In genomic region chr1:6580588-6581270, GRCh38 we compare ENCODE assay signal across 7 cellular contexts. TPM values are rescaled to one million over a fixed set of nuclear protein-coding genes. Genes with fewer than 3 reads are reported as not detected.
DNase-seq lines count a peak whose midpoint lies in the region; ATAC-seq and TF ChIP-seq lines count a peak whose summit lies in the region.

No MANE protein-coding gene starts in this region.

- H2AFZ ChIP-seq in GM23338 (no peak overlapping the region), neuron (ENCODE audit: low read depth, low read length) (no peak overlapping the region)

- H3K79me2 ChIP-seq in GM23338 (replicated peaks; ENCODE audit: insufficient read depth): peaks cover 16% of the 10 kb centered on the region

- peak overlapping the region; percentile 84 for H3K9ac ChIP-seq in SK-N-MC (ENCODE audit: insufficient read length)

- peak overlapping the region; percentile 97 for H3K4me2 ChIP-seq in GM23338

- H3K27me3 ChIP-seq in GM23338 (ENCODE audit: insufficient read depth) (no peaks in the 10 kb centered on the region), neuron (ENCODE audit: insufficient read depth, low read length) (no peaks in the 10 kb centered on the region)

- ATAC-seq in GM23338: peak; percentile 3
- no peak for ATAC-seq in HG03521 (IDR thresholded peaks at IDR 0.05; ENCODE audit: unreplicated experiment)

- H3K4me1 Mint-ChIP-seq in GM23338: peaks cover 20% of the 10 kb centered on the region

- peaks cover 10% of the 10 kb centered on the region for H3K27me3 Mint-ChIP-seq in GM23338 (ENCODE audit: insufficient read depth, low read depth, poor library complexity)

- H3F3A ChIP-seq in GM23338 (replicated peaks; ENCODE audit: low read depth): no peaks in the 10 kb centered on the region; the same call in 1 of the 2 replicates

- no peaks in the 10 kb centered on the region for H3K9me3 Mint-ChIP-seq in GM23338

- 0 out of 2 replicates have a peak overlapping the region, but pooled peaks have one; percentile 19 for H3K27ac ChIP-seq in GM23338 (ENCODE audit: low read depth)
- H3K27ac ChIP-seq in SK-N-MC: no peak overlapping the region

- no peaks in the 10 kb centered on the region for H3K9me3 ChIP-seq in SK-N-MC (ENCODE audit: low read depth, low read length)
- H3K9me3 ChIP-seq in neuron (ENCODE audit: low read length): no peaks in the 10 kb centered on the region

- H3K36me3 ChIP-seq in GM23338 (ENCODE audit: insufficient read depth) (no peaks in the 10 kb centered on the region), SK-N-MC (ENCODE audit: insufficient read depth, low read length) (no peaks in the 10 kb centered on the region), neuron (ENCODE audit: insufficient read depth, low read length) (peaks cover 4% of the 10 kb centered on the region)

- H3K27ac Mint-ChIP-seq in GM23338: peak overlapping the region; percentile 75

- peaks cover 13% of the 10 kb centered on the region; the same call in 1 of the 2 replicates for H3K4me1 ChIP-seq in GM23338 (ENCODE audit: insufficient read depth)
- peaks cover 30% of the 10 kb centered on the region for H3K4me1 ChIP-seq in neuron (ENCODE audit: insufficient read depth, low read length)

- peak overlapping the region; percentile 95 for H3K4me3 Mint-ChIP-seq in GM23338

- peaks cover 2% of the 10 kb centered on the region; the same call in 1 of the 3 replicates for H3K36me3 Mint-ChIP-seq in GM23338 (ENCODE audit: low read depth)

- TF ChIP-seq POLR2A in erythroblast (IDR thresholded peaks at IDR 0.05; ENCODE audit: low read length): no peak

- H3K4me3 ChIP-seq in GM23338 (peak overlapping the region; percentile 95), SK-N-MC (peak overlapping the region; percentile 90), neuron (ENCODE audit: low read length) (peak overlapping the region; percentile 60)

- TF ChIP-seq CTCF in GM23338 (conservative IDR thresholded peaks at IDR 0.05; ENCODE audit: low read depth in 2 of 2): no peak; a peak in 2 of 4 replicates

- DNase-seq in GM23338 (ENCODE audit: low spot score) (peak; percentile 54), SK-N-MC (ENCODE audit: low read depth, low spot score) (no peak), erythroblast (lab: John Stamatoyannopoulos, UW) (peak; percentile 57 to 67), SHP77 (lab: John Stamatoyannopoulos, UW) (no peak), DMS79 (lab: John Stamatoyannopoulos, UW) (no peak)

- no peaks in the 10 kb centered on the region for H3K9me2 ChIP-seq in GM23338 (ENCODE audit: insufficient read depth)

- peaks cover 4% of the 10 kb centered on the region; the same call in 1 of the 2 replicates for H4K20me1 ChIP-seq in GM23338 (replicated peaks; ENCODE audit: insufficient read depth)

TF ChIP-seq in GM23338, 12 proteins besides CTCF, POLR2A, EP300 and RAD21:
- no peak for TF ChIP-seq JUNB (IDR thresholded peaks at IDR 0.05; ENCODE audit: unreplicated experiment)
- TF ChIP-seq EZH2 (IDR thresholded peaks at IDR 0.05; ENCODE audit: low read depth, unreplicated experiment): no peak
- no peak for TF ChIP-seq NANOG (IDR thresholded peaks at IDR 0.05; ENCODE audit: borderline replicate concordance)
- no peak for TF ChIP-seq ZNF462 (CRISPR knock-in tag; IDR thresholded peaks at IDR 0.05)
- TF ChIP-seq STAT1 (IDR thresholded peaks at IDR 0.05; ENCODE audit: unreplicated experiment): no peak
- no peak for TF ChIP-seq ETS1 (IDR thresholded peaks at IDR 0.05)
- no peak for TF ChIP-seq ZNF331 (CRISPR knock-in tag; IDR thresholded peaks at IDR 0.05; ENCODE audit: low read depth)
- no peak for TF ChIP-seq POLR2AphosphoS5 (IDR thresholded peaks at IDR 0.05; ENCODE audit: low read depth)

RNA-seq across cellular contexts. Expression of gene ZBTB48, which starts 0.9 kb away (rescaled TPM):
- total RNA-seq in GM23338 (2014; rRNA removed; shearing (Covaris generic)): 21.0 and 25.5 TPM in 2 replicates
- 17.3 and 18.0 TPM in 2 replicates for polyA plus RNA-seq in GM23338 (2016; fragmentation: Nextera tagmentation; extraction: Ambion mirVana)

RNA-seq across cellular contexts. Expression of gene KLHL21, which starts 21.9 kb away (rescaled TPM):
- total RNA-seq in GM23338 (2014; rRNA removed; shearing (Covaris generic)): 31.1 and 35.9 TPM in 2 replicates
- 7.3 and 7.8 TPM in 2 replicates for polyA plus RNA-seq in GM23338 (2016; fragmentation: Nextera tagmentation; extraction: Ambion mirVana)

RNA-seq across cellular contexts. Expression of gene TAS1R1, which starts 25.6 kb away (rescaled TPM):
- total RNA-seq in GM23338 (2014; rRNA removed; shearing (Covaris generic)): not detected in 2 replicates
- 0.19 TPM in 1 of 2 replicates, not detected in the other for polyA plus RNA-seq in GM23338 (2016; fragmentation: Nextera tagmentation; extraction: Ambion mirVana)

RNA-seq across cellular contexts. Expression of gene NOL9, which starts 26.4 kb away (rescaled TPM):
- total RNA-seq in GM23338 (2014; rRNA removed; shearing (Covaris generic)): 44.6 and 48.5 TPM in 2 replicates
- polyA plus RNA-seq in GM23338 (2016; fragmentation: Nextera tagmentation; extraction: Ambion mirVana): 11.4 and 13.2 TPM in 2 replicates

RNA-seq across cellular contexts. Expression of gene PHF13, which starts 32.8 kb away (rescaled TPM):
- 33.2 and 37.1 TPM in 2 replicates for total RNA-seq in GM23338 (2014; rRNA removed; shearing (Covaris generic))
- polyA plus RNA-seq in GM23338 (2016; fragmentation: Nextera tagmentation; extraction: Ambion mirVana): 10.4 and 12.1 TPM in 2 replicates

Comparison
In these comparisons a context has a peak if more than half of its experiments do, and no peak if none do; other contexts are left out.
1. DNase-seq: peak in GM23338 (single experiment) and erythroblast (2 of 2); none in SK-N-MC (single experiment), SHP77 (0 of 2) and DMS79 (single experiment).
2. Peak in every context shown above with its lines, with median percentiles within 50 percentile points of each other: H3K4me3 ChIP-seq.